In the genomic region with DNA sequence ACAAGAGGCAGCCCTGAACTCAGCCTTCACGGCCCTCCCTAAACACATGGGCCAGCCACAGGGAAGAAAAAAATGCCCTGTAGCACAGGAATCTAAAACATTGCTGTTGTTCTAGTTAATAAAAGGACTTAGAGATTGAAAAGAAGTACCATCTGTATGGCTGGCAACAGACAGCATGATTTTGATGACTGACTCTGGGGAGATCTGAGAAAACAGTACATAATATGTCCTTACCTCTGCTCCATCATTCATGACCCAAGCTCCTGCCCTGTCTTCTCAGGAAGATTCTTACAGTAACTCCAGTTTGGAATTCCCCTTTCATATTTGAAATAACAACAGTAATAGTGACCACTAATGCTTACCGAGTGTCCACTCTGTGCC, we compare ENCODE assay signal across 9 cellular contexts.
DNase-seq lines count a peak whose midpoint lies in the region; ATAC-seq and TF ChIP-seq lines count a peak whose summit lies in the region.
"Had no signal": no experiment of that assay in that cellular context is flagged by ENCODE, and none has a peak within 500 bp of the region (broad histone marks: within the 10 kb centered on the region; RNA-seq: fewer than 3 reads in every experiment).

No MANE protein-coding gene starts in this region.

- no peaks in the 10 kb centered on the region for H3K79me2 ChIP-seq in PC-3 (ENCODE audit: low read length)

- no peaks in the 10 kb centered on the region for H3K27me3 Mint-ChIP-seq in CD8-positive, alpha-beta T cell (ENCODE audit: low read depth)

- H3K9ac ChIP-seq in PC-3 (ENCODE audit: low read length), result peak overlapping the region; percentile 68

- CTCF ChIA-PET in CD8-positive, alpha-beta T cell (lab: Charles Lee), result interaction anchor here (1.3 to 3.2 kb wide), 3 partner anchors 19 to 289 kb away, joined by 5 to 13 read pairs (median 6); no protein-coding TSS in a partner anchor
- CTCF ChIA-PET in PC-3 (lab: Charles Lee), result interaction anchor here (0.6 to 0.9 kb wide), 2 partner anchors 9 to 89 kb away, joined by 3 read pairs; no protein-coding TSS in a partner anchor

- H3K9me3 Mint-ChIP-seq in CD8-positive, alpha-beta T cell, result no peaks in the 10 kb centered on the region

- H3K4me1 ChIP-seq in CD8-positive, alpha-beta T cell (ENCODE audit: insufficient read depth, low read length), result peaks cover 58% of the 10 kb centered on the region
- H3K4me1 ChIP-seq in PC-3 (ENCODE audit: insufficient read depth, low read length) (peaks cover 60% of the 10 kb centered on the region), lung (ENCODE audit: control insufficient read depth in 2 of 2, insufficient read depth in 2 of 2, low read length in 2 of 2) (peaks cover 2 to 4% of the 10 kb centered on the region in 2 donors)

- intact Hi-C loops in CD8-positive, alpha-beta T cell (cut with DNase I, micrococcal nuclease), result loop anchor here (2.0 to 5.0 kb wide), 2 partner anchors 14 to 34 kb away; no protein-coding TSS in a partner anchor
- intact Hi-C loops in PC-3 (cut with micrococcal nuclease), result loop anchor here (2.0 kb wide), 2 partner anchors 74 to 176 kb away; no protein-coding TSS in a partner anchor

- TSS peak; percentile 79 for BruUV-seq in PC-3 (replicated peaks; lab: Mats Ljungman, UMichigan)

- H2AFZ ChIP-seq in PC-3 (ENCODE audit: low read length), result peak overlapping the region; percentile 21; the same call in 1 of the 2 replicates

- H3K27me3 ChIP-seq in CD8-positive, alpha-beta T cell (ENCODE audit: insufficient read depth, low read length), result no peaks in the 10 kb centered on the region
- H3K27me3 ChIP-seq in PC-3 (ENCODE audit: low read length) (no peaks in the 10 kb centered on the region), lung (ENCODE audit: control insufficient read depth, insufficient read depth) (no peaks in the 10 kb centered on the region)
- H3K27me3 ChIP-seq: cardiac muscle cell had no signal

- WGBS in lung, 2 donors, result 44 to 52% methylated on average over 2 of the region's 2 CpGs

- peaks cover 14% of the 10 kb centered on the region for H3F3A ChIP-seq in PC-3 (ENCODE audit: low read length, unreplicated experiment)

- no peaks in the 10 kb centered on the region for H3K36me3 ChIP-seq in CD8-positive, alpha-beta T cell (ENCODE audit: insufficient read depth, low read length)
- H3K36me3 ChIP-seq in PC-3 (ENCODE audit: low read depth, low read length) (no peaks in the 10 kb centered on the region), lung (ENCODE audit: control insufficient read depth in 2 of 2, insufficient read depth in 2 of 2, low read length in 2 of 2) (no peaks in the 10 kb centered on the region)
- H3K36me3 ChIP-seq: cardiac muscle cell had no signal

- peak overlapping the region; percentile 68 for H3K27ac ChIP-seq in CD8-positive, alpha-beta T cell (ENCODE audit: low read depth, low read length)
- H3K27ac ChIP-seq in PC-3 (ENCODE audit: low read length), result peak overlapping the region; percentile 95
- H3K27ac ChIP-seq in lung (ENCODE audit: low read depth in 1 of 2, low read length in 1 of 2), result peak overlapping the region; percentile 30 to 87
- H3K27ac ChIP-seq: cardiac muscle cell had no signal

- TF ChIP-seq CTCF in CD8-positive, alpha-beta T cell (IDR thresholded peaks at IDR 0.05), result no peak
- TF ChIP-seq CTCF in PC-3 (conservative IDR thresholded peaks at IDR 0.05; ENCODE audit: low read depth, low read length) (no peak), lung (IDR thresholded peaks at IDR 0.05; ENCODE audit: control extremely low read depth, extremely low read depth) (no peak)

- no peaks in the 10 kb centered on the region for H3K9me3 ChIP-seq in CD8-positive, alpha-beta T cell (ENCODE audit: low read length)
- H3K9me3 ChIP-seq in PC-3 (ENCODE audit: low read length) (no peaks in the 10 kb centered on the region), lung (ENCODE audit: control insufficient read depth in 2 of 2, insufficient read depth in 1 of 2, low read length in 1 of 2) (no peaks in the 10 kb centered on the region)

- no peak for DNase-seq in CD8-positive, alpha-beta T cell
- no peak for DNase-seq in PC-3
- no peak for DNase-seq in lung (ENCODE audit: low spot score)
- no peak for DNase-seq in anterior cingulate cortex (lab: John Stamatoyannopoulos, UW)
- DNase-seq in NCI-H510A (lab: John Stamatoyannopoulos, UW), result no peak
- DNase-seq in NCI-H187 (lab: John Stamatoyannopoulos, UW), result no peak
- no peak for DNase-seq in COR-L47 (lab: John Stamatoyannopoulos, UW)

- peak overlapping the region; percentile 5 for H3K4me3 ChIP-seq in CD8-positive, alpha-beta T cell (ENCODE audit: low read depth, low read length)
- H3K4me3 ChIP-seq in PC-3 (ENCODE audit: low read length) (no peak overlapping the region), lung (no peak overlapping the region)
- H3K4me3 ChIP-seq: cardiac muscle cell had no signal

- H3K36me3 Mint-ChIP-seq in CD8-positive, alpha-beta T cell, result no peaks in the 10 kb centered on the region

- no peaks in the 10 kb centered on the region for H4K20me1 ChIP-seq in PC-3 (ENCODE audit: low read length)

- H3K4me1 Mint-ChIP-seq in CD8-positive, alpha-beta T cell (ENCODE audit: low read depth), result peaks cover 80% of the 10 kb centered on the region

- H3K27ac Mint-ChIP-seq in CD8-positive, alpha-beta T cell, result peak overlapping the region; percentile 97

- POLR2A ChIA-PET in CD8-positive, alpha-beta T cell (lab: Charles Lee), result interaction anchor here (1.6 to 2.8 kb wide), 3 partner anchors 8 to 18 kb away, joined by 4 to 16 read pairs (median 10); no protein-coding TSS in a partner anchor
- POLR2A ChIA-PET in PC-3 (lab: Charles Lee; ENCODE audit: unreplicated experiment), result interaction anchor here (0.6 to 0.9 kb wide), 2 partner anchors 134 to 1658 kb away, joined by 3 to 4 read pairs; no protein-coding TSS in a partner anchor

- ATAC-seq in CD8-positive, alpha-beta T cell, result no peak
- peak; percentile 20 for ATAC-seq in GM21447 (IDR thresholded peaks at IDR 0.05; ENCODE audit: unreplicated experiment)
- ATAC-seq in PC-3, result no peak
- ATAC-seq in lung (ENCODE audit: insufficient read depth, low FRiP score), result no peak

- H3K9me2 ChIP-seq in PC-3 (replicated peaks; ENCODE audit: low read length), result no peaks in the 10 kb centered on the region

- peak overlapping the region; percentile 45 for H3K4me2 ChIP-seq in PC-3 (ENCODE audit: low read length)

- no peak overlapping the region for H3K4me3 Mint-ChIP-seq in CD8-positive, alpha-beta T cell
